8 cellular contexts compared by ENCODE assay signal in genomic region chr14:105093426-105094192, GRCh38. TPM values are rescaled to one million over a fixed set of nuclear protein-coding genes. Genes with fewer than 3 reads are reported as not detected.
DNase-seq lines count a peak whose midpoint lies in the region; ATAC-seq and TF ChIP-seq lines count a peak whose summit lies in the region.

No MANE protein-coding gene starts in this region.

- H3K4me3 ChIP-seq in heart left ventricle: peak overlapping the region; percentile 37 to 87 (median 76)
- peak overlapping the region; percentile 66 for H3K4me3 ChIP-seq in psoas muscle
- H3K4me3 ChIP-seq in aorta (ENCODE audit: low read length in 2 of 2): peak overlapping the region; percentile 66

- H3K36me3 ChIP-seq in heart left ventricle (no peaks in the 10 kb centered on the region), psoas muscle (ENCODE audit: insufficient read depth in 1 of 2, low read depth in 1 of 2) (no peaks in the 10 kb centered on the region), aorta (ENCODE audit: control insufficient read depth in 1 of 2, insufficient read depth in 2 of 2, low read length in 1 of 2) (no peaks in the 10 kb centered on the region)

- H3K9me3 ChIP-seq in heart left ventricle (no peaks in the 10 kb centered on the region), psoas muscle (no peaks in the 10 kb centered on the region), aorta (ENCODE audit: control insufficient read depth, low read length) (no peaks in the 10 kb centered on the region)

- ATAC-seq in HG03108 (IDR thresholded peaks at IDR 0.05; ENCODE audit: unreplicated experiment) (peak; percentile 47), heart left ventricle (peak in 3 of 4 donors; percentile 33 to 48 (median 45)), psoas muscle (peak; percentile 13 to 34 (median 21)), aorta (ENCODE audit: low FRiP score) (peak; percentile 42)
- ATAC-seq in activated naive CD4-positive, alpha-beta T cell treated with anti-CD3 and anti-CD28 coated beads, Interleukin-2, amount 50 U/mL, for 72 hours: peak; percentile 79 to 83

- CTCF ChIA-PET in RWPE1 (lab: Yijun Ruan, JAX): interaction anchor here (0.6 to 8.1 kb wide), 8 partner anchors 65 to 1561 kb away, joined by 3 to 99 read pairs (median 3); partner anchors contain the start of gene JAG2

- no peaks in the 10 kb centered on the region for H3K27me3 ChIP-seq in heart left ventricle
- peaks cover 0 to 18% (median 5%) of the 10 kb centered on the region in 3 donors for H3K27me3 ChIP-seq in psoas muscle (ENCODE audit: insufficient read depth in 3 of 3, low read length in 2 of 3)
- no peaks in the 10 kb centered on the region for H3K27me3 ChIP-seq in aorta (ENCODE audit: control insufficient read depth in 1 of 2, insufficient read depth in 2 of 2, low read length in 1 of 2)

- H3K27ac Mint-ChIP-seq in activated naive CD4-positive, alpha-beta T cell treated with anti-CD3 and anti-CD28 coated beads, Interleukin-2, amount 50 U/mL, for 72 hours: peak overlapping the region in 1 of 2 donors; percentile 85

- intact Hi-C loops in heart left ventricle (cut with DNase I) (loop anchor here (2.0 to 10.0 kb wide), 16 partner anchors 59 to 431 kb away; partner anchors contain the start of genes JAG2 (in 6 of the 10) and TMEM121 (in 2 of the 10)), psoas muscle (cut with DNase I) (loop anchor here (5.0 kb wide), 4 partner anchors 59 to 109 kb away; partner anchors contain the start of gene JAG2 (in 1 of the 2)), aorta (cut with DNase I) (loop anchor here (5.0 to 10.0 kb wide), 5 partner anchors 89 to 391 kb away; partner anchors contain the start of genes CRIP1 (in 1 of the 2) and NUDT14 (in 1 of the 2))

- H3K4me1 ChIP-seq in heart left ventricle (peaks cover 7 to 47% (median 36%) of the 10 kb centered on the region in 12 donors), psoas muscle (peaks cover 2% of the 10 kb centered on the region), aorta (ENCODE audit: control insufficient read depth in 1 of 2, insufficient read depth in 2 of 2, low read length in 2 of 2) (no peaks in the 10 kb centered on the region)

- no peak for TF ChIP-seq POLR2A in heart left ventricle (IDR thresholded peaks at IDR 0.05)

- no peaks in the 10 kb centered on the region for H3K9me3 Mint-ChIP-seq in activated naive CD4-positive, alpha-beta T cell treated with anti-CD3 and anti-CD28 coated beads, Interleukin-2, amount 50 U/mL, for 72 hours

- peak; percentile 75 for TF ChIP-seq CTCF in RWPE1 (conservative IDR thresholded peaks at IDR 0.05; ENCODE audit: low read depth)
- peak in 11 of 12 donors; percentile 31 to 68 (median 53) for TF ChIP-seq CTCF in heart left ventricle (IDR thresholded peaks at IDR 0.05)
- peak; percentile 13 for TF ChIP-seq CTCF in psoas muscle (IDR thresholded peaks at IDR 0.05)

- 0 to 1% (median 1%) methylated on average over 19 to 77 of the region's 77 CpGs for WGBS in heart left ventricle, 4 donors
- WGBS in psoas muscle, 3 donors: 2% methylated on average over 39 to 77 of the region's 77 CpGs
- 1% methylated on average over 57 to 77 of the region's 77 CpGs for WGBS in aorta, 2 donors

- H3K27ac ChIP-seq in RWPE1 (peak overlapping the region; percentile 100), heart left ventricle (peak overlapping the region; percentile 16 to 95 (median 86)), psoas muscle (peak overlapping the region; percentile 41), aorta (ENCODE audit: low read depth in 1 of 2, low read length in 2 of 2) (peak overlapping the region; percentile 76 to 83)

- POLR2A ChIA-PET in RWPE1 (lab: Yijun Ruan, JAX; ENCODE audit: low non-redundant PET): no interaction called here

- H3K36me3 Mint-ChIP-seq in activated naive CD4-positive, alpha-beta T cell treated with anti-CD3 and anti-CD28 coated beads, Interleukin-2, amount 50 U/mL, for 72 hours: no peaks in the 10 kb centered on the region

- DNase-seq in NCI-H2081 (lab: John Stamatoyannopoulos, UW): peak; percentile 49 to 59
- no peak for DNase-seq in NCI-H2081 treated with DMSO at 0.1 percent for 48 hours (lab: John Stamatoyannopoulos, UW)
- peak; percentile 84 for DNase-seq in RWPE1 (ENCODE audit: low spot score)
- DNase-seq in activated naive CD4-positive, alpha-beta T cell treated with anti-CD3 and anti-CD28 coated beads, Interleukin-2, amount 50 U/mL, for 72 hours (ENCODE audit: low spot score in 2 of 2): peak; percentile 78 to 82
- DNase-seq in heart left ventricle: peak; percentile 67 to 87 (median 81)
- DNase-seq in psoas muscle: no peak
- DNase-seq in aorta: peak; percentile 85 to 93

RNA-seq across cellular contexts. Expression of gene GPR132, which starts 28.4 kb away (rescaled TPM):
- total RNA-seq in activated naive CD4-positive, alpha-beta T cell treated with anti-CD3 and anti-CD28 coated beads, Interleukin-2, amount 50 U/mL, for 72 hours: 10 to 100 TPM; 24.9 to 32.6 TPM
- 1 to 10 TPM in 3 of 9 donors, under 1 TPM in 6; 0.27 to 5.3 (median 0.77) TPM for total RNA-seq in heart left ventricle
- under 1 TPM; 0.50 to 0.51 TPM for polyA plus RNA-seq in heart left ventricle
- under 1 TPM; 0.34 to 0.60 (median 0.41) TPM for total RNA-seq in psoas muscle
- under 1 TPM; 0.08 to 0.14 (median 0.13) TPM for polyA plus RNA-seq in psoas muscle
- total RNA-seq in aorta: 1 to 10 TPM; 2.9 to 5.0 TPM
- polyA plus RNA-seq in aorta: 1 to 10 TPM in 1 of 2 donors, not detected in 1; 1.0 TPM

Comparison
In these comparisons a context has a peak if more than half of its experiments do, and no peak if none do; other contexts are left out.
1. DNase-seq: peak in NCI-H2081 (2 of 2), RWPE1 (single experiment), activated naive CD4-positive, alpha-beta T cell treated with anti-CD3 and anti-CD28 coated beads, Interleukin-2, amount 50 U/mL, for 72 hours (2 of 2), heart left ventricle (5 of 5) and aorta (2 of 2); none in NCI-H2081 treated with DMSO at 0.1 percent for 48 hours (single experiment) and psoas muscle (0 of 2).
2. ATAC-seq: peak in every context shown above with its lines; median percentile 81 in activated naive CD4-positive, alpha-beta T cell treated with anti-CD3 and anti-CD28 coated beads, Interleukin-2, amount 50 U/mL, for 72 hours; 47 in HG03108; 45 in heart left ventricle; 42 in aorta; 21 in psoas muscle.
3. H3K27ac ChIP-seq: peak in every context shown above with its lines; median percentile 100 in RWPE1; 86 in heart left ventricle; 80 in aorta; 41 in psoas muscle.
4. CTCF ChIP-seq: peak in every context shown above with its lines; median percentile 75 in RWPE1; 53 in heart left ventricle; 13 in psoas muscle.
5. RNA of gene GPR132, which starts 28.4 kb away (total RNA-seq): 24.9 to 32.6 TPM in activated naive CD4-positive, alpha-beta T cell treated with anti-CD3 and anti-CD28 coated beads, Interleukin-2, amount 50 U/mL, for 72 hours; 2.9 to 5.0 TPM in aorta, 0.27 to 5.3 TPM in heart left ventricle and 0.34 to 0.60 TPM in psoas muscle; every median in the first group is over 4 times any median in the second.
6. Peak in every context shown above with its lines, with median percentiles within 50 percentile points of each other: H3K4me3 ChIP-seq.